ENCODE assay signal across 8 cellular contexts in genomic region chr1:202143011-202143767, GRCh38. TPM values are rescaled to one million over a fixed set of nuclear protein-coding genes. Genes with fewer than 3 reads are reported as not detected.
A peak's percentile ranks its signal among the peaks of the same experiment; 100 is the strongest.
DNase-seq lines count a peak whose midpoint lies in the region; ATAC-seq and TF ChIP-seq lines count a peak whose summit lies in the region.

No MANE protein-coding gene starts in this region.

- peak overlapping the region; percentile 98 to 99 for H3K4me3 Mint-ChIP-seq in CD14-positive monocyte
- peak overlapping the region; percentile 97 for H3K4me3 Mint-ChIP-seq in activated naive CD8-positive, alpha-beta T cell

- in situ Hi-C loops in KBM-7 (cut with MboI; ENCODE audit: low pct_unique_long_range_greater_than_20kb, low sequenced_read_pairs) = no loop called here

- peaks cover 4% of the 10 kb centered on the region for H3K4me1 ChIP-seq in right cardiac atrium (ENCODE audit: control insufficient read depth, insufficient read depth, low read length)

- H3K27ac ChIP-seq in right cardiac atrium (ENCODE audit: low read length) = peak overlapping the region; percentile 81

- TF ChIP-seq CTCF in CD14-positive monocyte (IDR thresholded peaks at IDR 0.05) = no peak

- H3K27me3 Mint-ChIP-seq in CD14-positive monocyte (ENCODE audit: low read depth in 3 of 3) = peaks cover 0 to 8% (median 0%) of the 10 kb centered on the region in 3 donors
- H3K27me3 Mint-ChIP-seq in activated naive CD8-positive, alpha-beta T cell = no peaks in the 10 kb centered on the region

- H3K9me3 ChIP-seq in right cardiac atrium (ENCODE audit: control insufficient read depth, low read length) = no peaks in the 10 kb centered on the region

- H3K4me3 ChIP-seq in right cardiac atrium (ENCODE audit: low read length) (peak overlapping the region; percentile 90), skeletal muscle cell (ENCODE audit: low read depth, low read length) (peak overlapping the region; percentile 87)

- DNase-seq in CD14-positive monocyte (ENCODE audit: low spot score) (peak; percentile 79), KBM-7 (peak; percentile 87), right cardiac atrium (peak; percentile 54 to 79 (median 73)), skeletal muscle cell (ENCODE audit: low read depth) (no peak), HPDE6-E6E7 (ENCODE audit: extremely low spot score) (no peak)
- DNase-seq in stimulated activated CD4-positive, alpha-beta T cell treated with anti-CD3 and anti-CD28 coated beads, Interleukin-12 subunit alpha, Interleukin-12 subunit beta, amount 100 ng/mL, for 4 hours = no peak

- H3K36me3 Mint-ChIP-seq in CD14-positive monocyte = peaks cover 22 to 50% of the 10 kb centered on the region in 2 donors
- no peaks in the 10 kb centered on the region for H3K36me3 Mint-ChIP-seq in activated naive CD8-positive, alpha-beta T cell

- H3K27ac Mint-ChIP-seq in CD14-positive monocyte = peak overlapping the region; percentile 97 to 99 (median 98)
- H3K27ac Mint-ChIP-seq in activated naive CD8-positive, alpha-beta T cell = peak overlapping the region; percentile 92

- intact Hi-C loops in CD14-positive monocyte (cut with micrococcal nuclease) (loop anchor here in 1 of 2 donors (1.0 to 10.0 kb wide), 2 partner anchors 19 to 258 kb away; partner anchors contain the start of gene SHISA4), right cardiac atrium (cut with DNase I) (no loop called here)

- peak; percentile 22 for ATAC-seq in GM21381 (IDR thresholded peaks at IDR 0.05; ENCODE audit: unreplicated experiment)
- ATAC-seq in right cardiac atrium = peak; percentile 40 to 55

- no peaks in the 10 kb centered on the region for H3K9me3 Mint-ChIP-seq in CD14-positive monocyte
- no peaks in the 10 kb centered on the region for H3K9me3 Mint-ChIP-seq in activated naive CD8-positive, alpha-beta T cell (ENCODE audit: low read depth)

- peaks cover 38% of the 10 kb centered on the region for H3K4me1 Mint-ChIP-seq in CD14-positive monocyte
- H3K4me1 Mint-ChIP-seq in activated naive CD8-positive, alpha-beta T cell (ENCODE audit: low read depth) = peaks cover 37% of the 10 kb centered on the region

- no peaks in the 10 kb centered on the region for H3K27me3 ChIP-seq in right cardiac atrium (ENCODE audit: control insufficient read depth, insufficient read depth)

- WGBS in right cardiac atrium = 11% methylated on average over 17 of the region's 17 CpGs

RNA-seq across cellular contexts. Expression of gene ARL8A, which starts 1.3 kb away (rescaled TPM):
- polyA plus RNA-seq in CD14-positive monocyte (10 to 100 TPM; 12.4 to 14.8 TPM), right cardiac atrium (32.0 TPM)
- 10 to 100 TPM; 60.9 to 75.3 (median 66.7) TPM for total RNA-seq in right cardiac atrium

RNA-seq across cellular contexts. Expression of gene PTPN7, which starts 17.2 kb away (rescaled TPM):
- polyA plus RNA-seq in CD14-positive monocyte (1 to 10 TPM; 4.0 to 8.3 TPM), right cardiac atrium (0.29 TPM)
- total RNA-seq in right cardiac atrium = 1 to 10 TPM in 1 of 4 donors, under 1 TPM in 3; 0.28 to 1.7 (median 0.66) TPM

RNA-seq across cellular contexts. Expression of gene GPR37L1, which starts 20.5 kb away (rescaled TPM):
- polyA plus RNA-seq in CD14-positive monocyte (under 1 TPM; 0.06 to 0.13 TPM), right cardiac atrium (0.20 TPM)
- under 1 TPM in 3 of 4 donors, not detected in 1; 0.06 to 0.21 (median 0.11) TPM for total RNA-seq in right cardiac atrium

RNA-seq across cellular contexts. Expression of gene LGR6, which starts 50.4 kb away (rescaled TPM):
- not detected for polyA plus RNA-seq in CD14-positive monocyte
- total RNA-seq in right cardiac atrium = 10 to 100 TPM; 22.4 to 52.7 (median 35.8) TPM
- 22.5 TPM for polyA plus RNA-seq in right cardiac atrium

Comparison
In these comparisons a context has a peak if more than half of its experiments do, and no peak if none do; other contexts are left out.
1. DNase-seq: peak in CD14-positive monocyte (single experiment), KBM-7 (single experiment) and right cardiac atrium (3 of 3); none in skeletal muscle cell (single experiment), stimulated activated CD4-positive, alpha-beta T cell treated with anti-CD3 and anti-CD28 coated beads, Interleukin-12 subunit alpha, Interleukin-12 subunit beta, amount 100 ng/mL, for 4 hours (single experiment) and HPDE6-E6E7 (single experiment).